Comparison of ENCODE assay signal across 10 cellular contexts in genomic region chr15:90106522-90107117, GRCh38. TPM values are rescaled to one million over a fixed set of nuclear protein-coding genes. Genes with fewer than 3 reads are reported as not detected.
DNase-seq lines count a peak whose midpoint lies in the region; ATAC-seq lines count a peak whose summit lies in the region.
"Had no signal": no experiment of that assay in that cellular context is flagged by ENCODE, and none has a peak within 500 bp of the region (broad histone marks: within the 10 kb centered on the region; RNA-seq: fewer than 3 reads in every experiment).

No MANE protein-coding gene starts in this region.

- H3K4me3 ChIP-seq in muscle layer of colon (ENCODE audit: low read depth in 1 of 2, low read length in 2 of 2) = no peak overlapping the region

- peak overlapping the region; percentile 84 for H3K27ac ChIP-seq in muscle layer of colon (ENCODE audit: low read depth, low read length)

- no peak overlapping the region for H3K27ac Mint-ChIP-seq in activated naive CD4-positive, alpha-beta T cell treated with anti-CD3 and anti-CD28 coated beads, Interleukin-2, amount 50 U/mL, for 72 hours

- H3K36me3 ChIP-seq in muscle layer of colon (ENCODE audit: insufficient read depth, low read length) = no peaks in the 10 kb centered on the region

- H3K4me1 ChIP-seq in muscle layer of colon (ENCODE audit: insufficient read depth, low read length) = peaks cover 30% of the 10 kb centered on the region

- ATAC-seq in activated naive CD4-positive, alpha-beta T cell treated with anti-CD3 and anti-CD28 coated beads, Interleukin-2, amount 50 U/mL, for 72 hours = no peak
- ATAC-seq in GM21825 (IDR thresholded peaks at IDR 0.05; ENCODE audit: unreplicated experiment) = no peak

- DNase-seq in COLO668 (lab: John Stamatoyannopoulos, UW; ENCODE audit: unreplicated experiment) (peak; percentile 85), NCI-H2196 treated with DMSO at 0.1 percent for 48 hours (lab: John Stamatoyannopoulos, UW; ENCODE audit: unreplicated experiment) (peak; percentile 26), dedifferentiated amniotic fluid mesenchymal stem cell (ENCODE audit: extremely low spot score) (peak; percentile 30), mucosa of gallbladder (ENCODE audit: low spot score) (no peak)
- DNase-seq in activated naive CD4-positive, alpha-beta T cell treated with anti-CD3 and anti-CD28 coated beads, Interleukin-2, amount 50 U/mL, for 72 hours (ENCODE audit: low spot score in 2 of 2) = no peak
- no peak for DNase-seq in activated naive CD4-positive, alpha-beta T cell treated with Interleukin-2 at 50 U/mL for 16 hours
- DNase-seq: GDM1, T-helper 1 cell had no signal

- H3K27me3 ChIP-seq in muscle layer of colon (ENCODE audit: control insufficient read depth in 1 of 2, insufficient read depth in 2 of 2, low read length in 2 of 2) = no peaks in the 10 kb centered on the region

- H3K9ac ChIP-seq in muscle layer of colon (ENCODE audit: low read length) = peak overlapping the region; percentile 19

- H3K9me3 Mint-ChIP-seq in activated naive CD4-positive, alpha-beta T cell treated with anti-CD3 and anti-CD28 coated beads, Interleukin-2, amount 50 U/mL, for 72 hours = no peaks in the 10 kb centered on the region

- H3K36me3 Mint-ChIP-seq in activated naive CD4-positive, alpha-beta T cell treated with anti-CD3 and anti-CD28 coated beads, Interleukin-2, amount 50 U/mL, for 72 hours = no peaks in the 10 kb centered on the region

- no peaks in the 10 kb centered on the region for H3K9me3 ChIP-seq in muscle layer of colon (ENCODE audit: low read length)

RNA-seq across cellular contexts. Expression of gene IDH2, which starts 4.4 kb away (rescaled TPM):
- 100 to 1,000 TPM; 203 to 242 TPM for total RNA-seq in activated naive CD4-positive, alpha-beta T cell treated with anti-CD3 and anti-CD28 coated beads, Interleukin-2, amount 50 U/mL, for 72 hours
- 73.2 TPM for total RNA-seq in mucosa of gallbladder

Comparison
In these comparisons a context has a peak if more than half of its experiments do, and no peak if none do; other contexts are left out.
1. DNase-seq: peak in COLO668 (single experiment), NCI-H2196 treated with DMSO at 0.1 percent for 48 hours (single experiment) and dedifferentiated amniotic fluid mesenchymal stem cell (single experiment); none in activated naive CD4-positive, alpha-beta T cell treated with anti-CD3 and anti-CD28 coated beads, Interleukin-2, amount 50 U/mL, for 72 hours (0 of 2), mucosa of gallbladder (single experiment) and activated naive CD4-positive, alpha-beta T cell treated with Interleukin-2 at 50 U/mL for 16 hours (single experiment).